In the genomic region with DNA sequence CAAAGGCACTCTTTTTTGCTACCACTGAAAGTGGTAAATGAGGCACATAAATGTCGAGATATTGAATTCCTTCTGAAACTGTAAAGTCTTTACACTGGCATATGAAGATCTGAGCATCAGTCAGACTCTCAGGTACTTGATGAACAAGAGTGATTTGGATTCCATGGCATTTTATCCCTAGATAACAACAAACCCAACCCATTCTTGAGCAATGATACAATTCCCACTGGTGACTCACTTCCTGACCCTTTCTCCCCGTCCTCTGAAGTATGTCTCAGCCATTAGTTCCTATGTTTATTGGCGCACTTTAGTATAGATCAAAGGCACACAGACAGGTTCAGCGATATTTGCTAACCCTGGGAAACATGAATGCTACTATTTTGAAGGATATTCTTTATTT, we compare ENCODE assay signal across 12 cellular contexts.
"Had no signal": no experiment of that assay in that cellular context is flagged by ENCODE, and none has a peak within 500 bp of the region (broad histone marks: within the 10 kb centered on the region; RNA-seq: fewer than 3 reads in every experiment).

No MANE protein-coding gene starts in this region.

- H3K9me3 ChIP-seq: esophagus squamous epithelium, uterus had no signal

- H3K27ac Mint-ChIP-seq: activated naive CD4-positive, alpha-beta T cell treated with anti-CD3 and anti-CD28 coated beads for 36 hours; activated T-helper 17 cell treated with anti-CD3 and anti-CD28 coated beads, Interleukin-2, amount 50 U/mL, for 72 hours; WTC11 had no signal

- DNase-seq: activated CD4-positive, alpha-beta T cell treated with anti-CD3 and anti-CD28 coated beads for 48 hours; activated naive CD4-positive, alpha-beta T cell treated with anti-CD3 and anti-CD28 coated beads for 36 hours; activated T-cell treated with anti-CD3 and anti-CD28 coated beads for 4 hours; esophagus squamous epithelium; foreskin fibroblast; head of caudate nucleus; midbrain; uterus had no signal

- FAIRE-seq: astrocyte, keratinocyte had no signal

- H3K4me1 Mint-ChIP-seq: activated T-helper 17 cell treated with anti-CD3 and anti-CD28 coated beads, Interleukin-2, amount 50 U/mL, for 72 hours; WTC11 had no signal

- ATAC-seq: activated T-helper 17 cell treated with anti-CD3 and anti-CD28 coated beads, Interleukin-2, amount 50 U/mL, for 72 hours; WTC11 had no signal

- H3K4me3 Mint-ChIP-seq: activated naive CD4-positive, alpha-beta T cell treated with anti-CD3 and anti-CD28 coated beads for 36 hours; activated T-helper 17 cell treated with anti-CD3 and anti-CD28 coated beads, Interleukin-2, amount 50 U/mL, for 72 hours; WTC11 had no signal

- H3K27me3 Mint-ChIP-seq: activated T-helper 17 cell treated with anti-CD3 and anti-CD28 coated beads, Interleukin-2, amount 50 U/mL, for 72 hours had no signal
